In the genomic region with DNA sequence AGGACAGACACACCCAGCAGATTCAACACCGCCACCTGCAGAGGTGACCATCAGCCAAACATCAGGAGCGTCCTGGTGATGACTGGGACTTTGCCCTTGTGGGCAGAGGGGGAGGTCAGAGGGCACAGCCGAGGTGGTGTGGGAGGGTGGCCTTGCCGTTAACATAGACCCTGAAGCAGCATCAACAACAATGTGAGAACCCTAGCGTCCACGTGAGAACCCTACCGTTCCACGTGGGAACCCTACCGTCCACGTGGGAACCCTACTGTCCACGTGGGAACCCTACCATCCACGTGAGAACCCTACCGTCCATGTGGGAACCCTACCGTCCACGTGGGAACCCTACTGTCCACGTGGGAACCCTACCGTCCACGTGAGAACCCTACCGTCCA, we compare ENCODE assay signal across 1 cellular context.
TF ChIP-seq lines count a peak whose summit lies in the region.

No MANE protein-coding gene starts in this region.

TF ChIP-seq in HepG2, 621 proteins besides CTCF, POLR2A, EP300 and RAD21:
- TF ChIP-seq MBD4 (IDR thresholded peaks at IDR 0.05; ENCODE audit: borderline replicate concordance, low read length), result no peak
- no peak for TF ChIP-seq JUN (CRISPR knock-in tag; IDR thresholded peaks at IDR 0.05)
- no peak for TF ChIP-seq SP4 (CRISPR knock-in tag; IDR thresholded peaks at IDR 0.05)
- peak; percentile 92 for TF ChIP-seq MNT (IDR thresholded peaks at IDR 0.05)
- no peak for TF ChIP-seq ZNF10 (CRISPR knock-in tag; IDR thresholded peaks at IDR 0.05; ENCODE audit: borderline replicate concordance, low read depth)
- no peak for TF ChIP-seq ZNF572 (CRISPR knock-in tag; IDR thresholded peaks at IDR 0.05)
- TF ChIP-seq, protein P1, sequence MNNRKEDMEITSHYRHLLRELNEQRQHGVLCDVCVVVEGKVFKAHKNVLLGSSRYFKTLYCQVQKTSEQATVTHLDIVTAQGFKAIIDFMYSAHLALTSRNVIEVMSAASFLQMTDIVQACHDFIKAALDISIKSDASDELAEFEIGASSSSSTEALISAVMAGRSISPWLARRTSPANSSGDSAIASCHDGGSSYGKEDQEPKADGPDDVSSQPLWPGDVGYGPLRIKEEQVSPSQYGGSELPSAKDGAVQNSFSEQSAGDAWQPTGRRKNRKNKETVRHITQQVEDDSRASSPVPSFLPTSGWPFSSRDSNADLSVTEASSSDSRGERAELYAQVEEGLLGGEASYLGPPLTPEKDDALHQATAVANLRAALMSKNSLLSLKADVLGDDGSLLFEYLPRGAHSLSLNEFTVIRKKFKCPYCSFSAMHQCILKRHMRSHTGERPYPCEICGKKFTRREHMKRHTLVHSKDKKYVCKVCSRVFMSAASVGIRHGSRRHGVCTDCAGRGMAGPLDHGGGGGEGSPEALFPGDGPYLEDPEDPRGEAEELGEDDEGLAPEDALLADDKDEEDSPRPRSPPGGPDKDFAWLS (CRISPR knock-in tag; IDR thresholded peaks at IDR 0.05; ENCODE audit: borderline replicate concordance), result no peak
- TF ChIP-seq ZSCAN22 (CRISPR knock-in tag; IDR thresholded peaks at IDR 0.05), result no peak
- no peak for TF ChIP-seq AKAP8 (CRISPR knock-in tag; IDR thresholded peaks at IDR 0.05)
TF ChIP-seq in HepG2: peak in this region for 1.
